In genomic region chr17:48601528-48602430, GRCh38 we compare ENCODE assay signal across 12 cellular contexts. TPM values are rescaled to one million over a fixed set of nuclear protein-coding genes. Genes with fewer than 3 reads are reported as not detected.
DNase-seq lines count a peak whose midpoint lies in the region; ATAC-seq, FAIRE-seq and TF ChIP-seq lines count a peak whose summit lies in the region.
"Had no signal": no experiment of that assay in that cellular context is flagged by ENCODE, and none has a peak within 500 bp of the region (broad histone marks: within the 10 kb centered on the region; RNA-seq: fewer than 3 reads in every experiment).

No MANE protein-coding gene starts in this region.

- H3K4me1 Mint-ChIP-seq in mesothelial cell of epicardium, result peaks cover 86% of the 10 kb centered on the region
- H3K4me1 Mint-ChIP-seq in natural killer cell treated with Interleukin-12 subunit alpha and Interleukin-12 subunit beta and Interleukin-15 and Interleukin-18, amount 100 ng/mL, for 72 hours (ENCODE audit: low read depth in 2 of 2), result peaks cover 19 to 27% of the 10 kb centered on the region in 2 donors

- no peaks in the 10 kb centered on the region for H3K9me3 ChIP-seq in A673 (ENCODE audit: low read depth, low read length, poor library complexity, severe bottlenecking)
- H3K9me3 ChIP-seq in HUES6 (ENCODE audit: control insufficient read depth, insufficient read depth, low read depth, low read length), result no peaks in the 10 kb centered on the region
- H3K9me3 ChIP-seq in K562 (replicated peaks; ENCODE audit: control insufficient read depth, insufficient read depth, low read depth, low read length), result no peaks in the 10 kb centered on the region
- H3K9me3 ChIP-seq: BE2C had no signal

- H3K36me3 ChIP-seq in A673 (ENCODE audit: insufficient read depth, low read length, poor library complexity, severe bottlenecking) (peaks cover 2% of the 10 kb centered on the region), HUES6 (ENCODE audit: control insufficient read depth, insufficient read depth, low read length) (no peaks in the 10 kb centered on the region), K562 (ENCODE audit: control insufficient read depth, insufficient read depth, low read length) (peaks cover 4% of the 10 kb centered on the region; the same call in 1 of the 3 replicates)
- H3K36me3 ChIP-seq: BE2C had no signal

- no peak for TF ChIP-seq EP300 in K562 (IDR thresholded peaks at IDR 0.05; ENCODE audit: low read length)

- H3K9ac ChIP-seq in HUES6 (ENCODE audit: low read length) (peak overlapping the region; percentile 87), K562 (ENCODE audit: insufficient read depth in 1 of 2, low read depth in 2 of 2, low read length in 2 of 2) (peak overlapping the region in 1 of 2 experiments; percentile 88; a peak in 2 of 4 replicates)

- H3K27me3 ChIP-seq in A673 (replicated peaks; ENCODE audit: insufficient read depth, low read depth, low read length, poor library complexity) (no peaks in the 10 kb centered on the region), HUES6 (ENCODE audit: control insufficient read depth, insufficient read depth, low read length) (peaks cover 100% of the 10 kb centered on the region), K562 (ENCODE audit: control insufficient read depth in 2 of 2, insufficient read depth in 2 of 2, low read length in 2 of 2) (no peaks in the 10 kb centered on the region)

- H3K9me1 ChIP-seq in K562 (ENCODE audit: control insufficient read depth, insufficient read depth, low read length), result no peaks in the 10 kb centered on the region

- H3K4me3 ChIP-seq in A673 (ENCODE audit: low read depth, low read length, poor library complexity, severe bottlenecking) (peak overlapping the region; percentile 67), HUES6 (ENCODE audit: low read depth, low read length) (peak overlapping the region; percentile 48; the same call in 1 of the 2 replicates), K562 (no peak overlapping the region)

- no peak for DNase-seq in A673 (ENCODE audit: low spot score)
- no peak for DNase-seq in K562 (ENCODE audit: extremely low read depth in 1 of 4, low spot score in 3 of 4)
- no peak for DNase-seq in mesothelial cell of epicardium (ENCODE audit: low spot score in 2 of 2, unreplicated experiment in 2 of 2)
- DNase-seq in GM12891 (ENCODE audit: insufficient read length, low spot score), result no peak
- no peak for DNase-seq in natural killer cell treated with Interleukin-12 subunit alpha and Interleukin-12 subunit beta and Interleukin-15 and Interleukin-18, amount 100 ng/mL, for 72 hours (ENCODE audit: low spot score)
- DNase-seq: GDM1 had no signal

- H3K4me1 ChIP-seq in A673 (ENCODE audit: insufficient read depth, low read length, poor library complexity, severe bottlenecking) (peaks cover 39% of the 10 kb centered on the region), HUES6 (ENCODE audit: control insufficient read depth, insufficient read depth, low read length) (peaks cover 28% of the 10 kb centered on the region), K562 (replicated peaks in 1 of 2; ENCODE audit: control insufficient read depth in 2 of 2, insufficient read depth in 2 of 2, low read length in 2 of 2) (peaks cover 33 to 56% of the 10 kb centered on the region in 2 experiments; a peak in 4 of 5 replicates)
- H3K4me1 ChIP-seq: BE2C had no signal

- BruUV-seq in A673 (replicated peaks; lab: Mats Ljungman, UMichigan) (no TSS peak), K562 (replicated peaks; lab: Mats Ljungman, UMichigan) (no TSS peak)

- intact Hi-C loops in A673 (cut with micrococcal nuclease; ENCODE audit: unreplicated experiment) (no loop called here), K562 (cut with micrococcal nuclease) (no loop called here)

- no peaks in the 10 kb centered on the region for H3K9me3 Mint-ChIP-seq in mesothelial cell of epicardium
- no peaks in the 10 kb centered on the region for H3K9me3 Mint-ChIP-seq in natural killer cell treated with Interleukin-12 subunit alpha and Interleukin-12 subunit beta and Interleukin-15 and Interleukin-18, amount 100 ng/mL, for 72 hours
- H3K9me3 Mint-ChIP-seq: activated CD4-positive, alpha-beta T cell treated with anti-CD3 and anti-CD28 coated beads, Interleukin-2, amount 10 ng/mL, durations not matched to agents 7 days and 5 days had no signal

- no peak overlapping the region for H2AFZ ChIP-seq in K562 (ENCODE audit: low read depth, low read length)

- TF ChIP-seq RAD21 in K562 (CRISPR knock-in tag; conservative IDR thresholded peaks at IDR 0.05 in 1 of 2, IDR thresholded peaks at IDR 0.05 in 1 of 2), result no peak

- H3K27ac ChIP-seq in A673 (ENCODE audit: low read depth, low read length, poor library complexity, severe bottlenecking), result no peak overlapping the region
- peak overlapping the region; percentile 13; the same call in 1 of the 2 replicates for H3K27ac ChIP-seq in HUES6 (ENCODE audit: low read depth, low read length)
- H3K27ac ChIP-seq in K562 (ENCODE audit: extremely low read depth, low read depth, low read length), result no peak overlapping the region

- H3K4me2 ChIP-seq in K562 (ENCODE audit: insufficient read depth, low read length), result peak overlapping the region; percentile 87

- in situ Hi-C loops in K562 (cut with MboI), result no loop called here

- POLR2A ChIA-PET in A673 (lab: Charles Lee; ENCODE audit: low non-redundant PET) (no interaction called here), K562 (lab: Yijun Ruan, JAX) (interaction anchor here (0.7 to 1.2 kb wide), 5 partner anchors 8 to 53 kb away, joined by 3 to 4 read pairs (median 4); partner anchors contain the start of genes HOXB3 and HOXB5)

- H3K4me3 Mint-ChIP-seq in mesothelial cell of epicardium, result peak overlapping the region; percentile 90
- no peak overlapping the region for H3K4me3 Mint-ChIP-seq in natural killer cell treated with Interleukin-12 subunit alpha and Interleukin-12 subunit beta and Interleukin-15 and Interleukin-18, amount 100 ng/mL, for 72 hours
- H3K4me3 Mint-ChIP-seq: activated CD4-positive, alpha-beta T cell treated with anti-CD3 and anti-CD28 coated beads, Interleukin-2, amount 10 ng/mL, durations not matched to agents 7 days and 5 days had no signal

- 65% methylated on average over 28 of the region's 35 CpGs for WGBS in K562 (ENCODE audit: insufficient coverage, low coverage, missing lambda C conversion rate)

- H3K36me3 Mint-ChIP-seq in mesothelial cell of epicardium, result peaks cover 9% of the 10 kb centered on the region
- H3K36me3 Mint-ChIP-seq in natural killer cell treated with Interleukin-12 subunit alpha and Interleukin-12 subunit beta and Interleukin-15 and Interleukin-18, amount 100 ng/mL, for 72 hours, result no peaks in the 10 kb centered on the region
- H3K36me3 Mint-ChIP-seq: naive thymus-derived CD4-positive, alpha-beta T cell had no signal

- CTCF ChIA-PET in A673 (lab: Charles Lee) (interaction anchor here (1.0 kb wide), 1 partner anchor 17 kb away, joined by 3 read pairs; no protein-coding TSS in a partner anchor), K562 (lab: Yijun Ruan, JAX; ENCODE audit: low intra/inter-chr PET ratio) (no interaction called here)

- no peak for TF ChIP-seq CTCF in A673 (conservative IDR thresholded peaks at IDR 0.05; ENCODE audit: low read depth, low read length)
- no peak for TF ChIP-seq CTCF in K562 (IDR thresholded peaks at IDR 0.05 in 2 of 3, conservative IDR thresholded peaks at IDR 0.05 in 1 of 3; ENCODE audit: insufficient read depth in 2 of 3, low read depth in 1 of 3, low read length in 3 of 3)
- no peak for TF ChIP-seq CTCF in mesothelial cell of epicardium (IDR thresholded peaks at IDR 0.05; ENCODE audit: unreplicated experiment)

- ATAC-seq in K562 (no peak), HG02759 (IDR thresholded peaks at IDR 0.05; ENCODE audit: unreplicated experiment) (no peak), HG03571 (IDR thresholded peaks at IDR 0.05; ENCODE audit: unreplicated experiment) (no peak)
- ATAC-seq in natural killer cell treated with Interleukin-12 subunit alpha and Interleukin-12 subunit beta and Interleukin-15 and Interleukin-18, amount 100 ng/mL, for 72 hours, result no peak

- no peaks in the 10 kb centered on the region; the same call in 1 of the 2 replicates for H4K20me1 ChIP-seq in K562 (replicated peaks; ENCODE audit: control insufficient read depth, insufficient read depth, low read length)

- FAIRE-seq in K562 (lab: Jason Lieb, UNC) (no peak), GM12891 (lab: Jason Lieb, UNC) (no peak)

- peak overlapping the region; percentile 100 for H3K27ac Mint-ChIP-seq in mesothelial cell of epicardium
- H3K27ac Mint-ChIP-seq in natural killer cell treated with Interleukin-12 subunit alpha and Interleukin-12 subunit beta and Interleukin-15 and Interleukin-18, amount 100 ng/mL, for 72 hours, result no peak overlapping the region
- H3K27ac Mint-ChIP-seq: activated CD4-positive, alpha-beta T cell treated with anti-CD3 and anti-CD28 coated beads, Interleukin-2, amount 10 ng/mL, durations not matched to agents 7 days and 5 days had no signal

- peaks cover 62% of the 10 kb centered on the region for H3K79me2 ChIP-seq in K562 (ENCODE audit: control insufficient read depth, insufficient read depth, low read length)

- TF ChIP-seq POLR2A in K562 (conservative IDR thresholded peaks at IDR 0.05) (no peak), GM12891 (IDR thresholded peaks at IDR 0.05; ENCODE audit: low read depth, low read length) (no peak)

- no peaks in the 10 kb centered on the region for H3K27me3 Mint-ChIP-seq in mesothelial cell of epicardium (ENCODE audit: low read depth)
- peaks cover 48 to 73% of the 10 kb centered on the region in 2 donors for H3K27me3 Mint-ChIP-seq in natural killer cell treated with Interleukin-12 subunit alpha and Interleukin-12 subunit beta and Interleukin-15 and Interleukin-18, amount 100 ng/mL, for 72 hours

RNA-seq across cellular contexts. Expression of gene HOXB6, which starts 3.0 kb away (rescaled TPM):
- 19.8 and 27.6 TPM in 2 replicates for total RNA-seq in A673 (2021)
- total RNA-seq in K562 (2011; cell fraction: chromatin; rRNA removed; ENCODE audit: low replicate concordance), result 18.7 and 26.2 TPM in 2 replicates
- 10.4 and 11.2 TPM in 2 replicates for total RNA-seq in K562 (2011; cell fraction: nucleolus; rRNA removed)
- total RNA-seq in K562 (2011; cell fraction: nucleoplasm; rRNA removed), result 12.0 and 17.8 TPM in 2 replicates
- 6.5 and 9.1 TPM in 2 replicates for total RNA-seq in K562 (2014; rRNA removed)
- total RNA-seq in K562 (2014; rRNA removed; fragmentation: Illumina TruSeq; extraction: Trizol), result 3.9 and 4.9 TPM in 2 replicates
- total RNA-seq in K562 (2015; rRNA removed; fragmentation: Illumina TruSeq; extraction: Trizol), result 7.3 and 7.5 TPM in 2 replicates
- total RNA-seq in K562 (2021), result 10.6 and 14.2 TPM in 2 replicates
- 2.3 and 3.0 TPM in 2 replicates for polyA plus RNA-seq in K562 (2011; rRNA removed)
- polyA plus RNA-seq in K562 (2011; cell fraction: cytosol; rRNA removed), result 3.7 and 4.0 TPM in 2 replicates
- polyA plus RNA-seq in K562 (2011; cell fraction: nucleus; rRNA removed), result 16.7 and 17.3 TPM in 2 replicates
- 9.7 and 11.7 TPM in 2 replicates for polyA plus RNA-seq in K562 (2012)
- polyA plus RNA-seq in K562 (2014; fragmentation: Illumina TruSeq; extraction: Trizol), result 4.0 and 7.7 TPM in 2 replicates
- 1 to 10 TPM; 1.2 to 1.9 TPM for polyA plus RNA-seq in K562 (2014; fragmentation: Nextera tagmentation; extraction: Ambion mirVana)
- 13.7 and 14.8 TPM in 2 replicates for polyA plus RNA-seq in K562 (2014; rRNA removed)
- 0.42 and 0.63 TPM in 2 replicates for polyA minus RNA-seq in K562 (2011; rRNA and poly(A)+ RNA removed)
- polyA minus RNA-seq in K562 (2011; cell fraction: cytosol; rRNA and poly(A)+ RNA removed), result 1.3 TPM in 1 of 2 replicates, not detected in the other
- polyA minus RNA-seq in K562 (2011; cell fraction: nucleus; rRNA and poly(A)+ RNA removed), result 3.5 and 8.1 TPM in 2 replicates
- total RNA-seq in mesothelial cell of epicardium, result 56.4 to 63.1 TPM (median 59.7 TPM) in 3 replicates
- 0.12 TPM for polyA plus RNA-seq in GM12891 (2012; ENCODE audit: low read depth, missing spikeins)
- 1 to 10 TPM; 1.9 to 2.2 TPM for total RNA-seq in natural killer cell treated with Interleukin-12 subunit alpha and Interleukin-12 subunit beta and Interleukin-15 and Interleukin-18, amount 100 ng/mL, for 72 hours
- total RNA-seq: activated CD4-positive, alpha-beta T cell treated with anti-CD3 and anti-CD28 coated beads, Interleukin-2, amount 10 ng/mL, durations not matched to agents 7 days and 5 days had no signal
- polyA plus RNA-seq: naive thymus-derived CD4-positive, alpha-beta T cell had no signal

RNA-seq across cellular contexts. Expression of gene HOXB5, which starts 8.2 kb away (rescaled TPM):
- total RNA-seq in A673 (2021) (5.9 and 6.4 TPM in 2 replicates), K562 (2014; rRNA removed) (0.27 and 0.57 TPM in 2 replicates), K562 (2014; rRNA removed; fragmentation: Illumina TruSeq; extraction: Trizol) (0.38 and 0.65 TPM in 2 replicates), K562 (2015; rRNA removed; fragmentation: Illumina TruSeq; extraction: Trizol) (0.75 and 0.80 TPM in 2 replicates), K562 (2021) (2.4 and 2.6 TPM in 2 replicates), mesothelial cell of epicardium (28.6 to 32.4 TPM (median 31.1 TPM) in 3 replicates)
- total RNA-seq in K562 (2011; cell fraction: chromatin; rRNA removed; ENCODE audit: low replicate concordance), result 4.9 and 5.1 TPM in 2 replicates
- total RNA-seq in K562 (2011; cell fraction: nucleolus; rRNA removed), result 1.8 and 2.0 TPM in 2 replicates
- total RNA-seq in K562 (2011; cell fraction: nucleoplasm; rRNA removed), result 2.4 and 3.7 TPM in 2 replicates
- polyA plus RNA-seq in K562 (2011; rRNA removed) (0.36 and 0.87 TPM in 2 replicates), K562 (2014; fragmentation: Illumina TruSeq; extraction: Trizol) (1.4 and 1.5 TPM in 2 replicates), K562 (2014; fragmentation: Nextera tagmentation; extraction: Ambion mirVana) (under 1 TPM; 0.24 to 0.25 TPM), K562 (2014; rRNA removed) (2.7 and 3.2 TPM in 2 replicates)
- polyA plus RNA-seq in K562 (2011; cell fraction: cytosol; rRNA removed), result 0.36 and 0.52 TPM in 2 replicates
- polyA plus RNA-seq in K562 (2011; cell fraction: nucleus; rRNA removed), result 3.7 TPM in 2 replicates
- polyA plus RNA-seq in K562 (2012), result 2.9 and 6.4 TPM in 2 replicates
- polyA minus RNA-seq in K562 (2011; rRNA and poly(A)+ RNA removed), result 0.11 and 0.15 TPM in 2 replicates
- 0.38 and 0.82 TPM in 2 replicates for polyA minus RNA-seq in K562 (2011; cell fraction: cytosol; rRNA and poly(A)+ RNA removed)
- 0.54 and 1.1 TPM in 2 replicates for polyA minus RNA-seq in K562 (2011; cell fraction: nucleus; rRNA and poly(A)+ RNA removed)
- not detected for polyA plus RNA-seq in GM12891 (2012; ENCODE audit: low read depth, missing spikeins)
- total RNA-seq in natural killer cell treated with Interleukin-12 subunit alpha and Interleukin-12 subunit beta and Interleukin-15 and Interleukin-18, amount 100 ng/mL, for 72 hours, result under 1 TPM in 1 of 2 donors, not detected in 1; 0.70 TPM
- total RNA-seq: activated CD4-positive, alpha-beta T cell treated with anti-CD3 and anti-CD28 coated beads, Interleukin-2, amount 10 ng/mL, durations not matched to agents 7 days and 5 days; naive thymus-derived CD4-positive, alpha-beta T cell had no signal
- polyA plus RNA-seq: naive thymus-derived CD4-positive, alpha-beta T cell had no signal

RNA-seq across cellular contexts. Expression of gene HOXB7, which starts 9.0 kb away (rescaled TPM):
- 32.2 and 37.9 TPM in 2 replicates for total RNA-seq in A673 (2021)
- total RNA-seq in K562 (2011; cell fraction: chromatin; rRNA removed; ENCODE audit: low replicate concordance), result 1.4 and 3.5 TPM in 2 replicates
- 0.79 and 1.5 TPM in 2 replicates for total RNA-seq in K562 (2011; cell fraction: nucleolus; rRNA removed)
- total RNA-seq in K562 (2011; cell fraction: nucleoplasm; rRNA removed), result 2.1 TPM in 2 replicates
- 8.3 and 11.0 TPM in 2 replicates for total RNA-seq in K562 (2014; rRNA removed)
- 13.5 and 14.7 TPM in 2 replicates for total RNA-seq in K562 (2014; rRNA removed; fragmentation: Illumina TruSeq; extraction: Trizol)
- total RNA-seq in K562 (2015; rRNA removed; fragmentation: Illumina TruSeq; extraction: Trizol), result 14.8 and 16.7 TPM in 2 replicates
- 8.2 and 10.8 TPM in 2 replicates for total RNA-seq in K562 (2021)
- polyA plus RNA-seq in K562 (2011; rRNA removed), result 5.5 and 5.9 TPM in 2 replicates
- polyA plus RNA-seq in K562 (2011; cell fraction: cytosol; rRNA removed), result 8.3 and 8.4 TPM in 2 replicates
- polyA plus RNA-seq in K562 (2011; cell fraction: nucleus; rRNA removed), result 2.7 and 3.9 TPM in 2 replicates
- 10.4 and 16.5 TPM in 2 replicates for polyA plus RNA-seq in K562 (2012)
- 10.3 and 11.6 TPM in 2 replicates for polyA plus RNA-seq in K562 (2014; fragmentation: Illumina TruSeq; extraction: Trizol)
- polyA plus RNA-seq in K562 (2014; fragmentation: Nextera tagmentation; extraction: Ambion mirVana), result 1 to 10 TPM; 5.7 to 5.8 TPM
- polyA plus RNA-seq in K562 (2014; rRNA removed), result 11.1 and 13.9 TPM in 2 replicates
- polyA minus RNA-seq in K562 (2011; rRNA and poly(A)+ RNA removed), result 1.9 and 2.5 TPM in 2 replicates
- 2.9 and 3.5 TPM in 2 replicates for polyA minus RNA-seq in K562 (2011; cell fraction: cytosol; rRNA and poly(A)+ RNA removed)
- 0.67 and 2.3 TPM in 2 replicates for polyA minus RNA-seq in K562 (2011; cell fraction: nucleus; rRNA and poly(A)+ RNA removed)
- total RNA-seq in mesothelial cell of epicardium, result 18.6 to 20.3 TPM (median 19.5 TPM) in 3 replicates
- 2.3 TPM for polyA plus RNA-seq in GM12891 (2012; ENCODE audit: low read depth, missing spikeins)
- 1 to 10 TPM; 1.1 to 2.7 TPM for total RNA-seq in natural killer cell treated with Interleukin-12 subunit alpha and Interleukin-12 subunit beta and Interleukin-15 and Interleukin-18, amount 100 ng/mL, for 72 hours
- polyA plus RNA-seq: naive thymus-derived CD4-positive, alpha-beta T cell had no signal

RNA-seq across cellular contexts. Expression of gene HOXB3, which starts 11.7 kb away (rescaled TPM):
- total RNA-seq in A673 (2021) (40.7 and 46.1 TPM in 2 replicates), K562 (2014; rRNA removed) (11.8 and 17.2 TPM in 2 replicates), K562 (2014; rRNA removed; fragmentation: Illumina TruSeq; extraction: Trizol) (20.2 and 21.2 TPM in 2 replicates), K562 (2015; rRNA removed; fragmentation: Illumina TruSeq; extraction: Trizol) (24.7 and 28.1 TPM in 2 replicates), K562 (2021) (22.7 and 28.3 TPM in 2 replicates), mesothelial cell of epicardium (282 to 303 TPM (median 282 TPM) in 3 replicates)
- 75.2 and 108 TPM in 2 replicates for total RNA-seq in K562 (2011; cell fraction: chromatin; rRNA removed; ENCODE audit: low replicate concordance)
- total RNA-seq in K562 (2011; cell fraction: nucleolus; rRNA removed), result 47.0 and 47.2 TPM in 2 replicates
- total RNA-seq in K562 (2011; cell fraction: nucleoplasm; rRNA removed), result 90.9 and 153 TPM in 2 replicates
- polyA plus RNA-seq in K562 (2011; rRNA removed) (15.7 and 21.5 TPM in 2 replicates), K562 (2014; fragmentation: Illumina TruSeq; extraction: Trizol) (23.5 and 27.0 TPM in 2 replicates), K562 (2014; fragmentation: Nextera tagmentation; extraction: Ambion mirVana) (1 to 10 TPM; 2.4 to 2.5 TPM), K562 (2014; rRNA removed) (33.0 and 41.3 TPM in 2 replicates)
- polyA plus RNA-seq in K562 (2011; cell fraction: cytosol; rRNA removed), result 11.5 and 17.9 TPM in 2 replicates
- 93.6 and 118 TPM in 2 replicates for polyA plus RNA-seq in K562 (2011; cell fraction: nucleus; rRNA removed)
- polyA plus RNA-seq in K562 (2012), result 19.2 and 37.9 TPM in 2 replicates
- polyA minus RNA-seq in K562 (2011; rRNA and poly(A)+ RNA removed), result 5.3 and 9.5 TPM in 2 replicates
- polyA minus RNA-seq in K562 (2011; cell fraction: cytosol; rRNA and poly(A)+ RNA removed), result 3.6 and 5.7 TPM in 2 replicates
- polyA minus RNA-seq in K562 (2011; cell fraction: nucleus; rRNA and poly(A)+ RNA removed), result 29.2 and 37.0 TPM in 2 replicates
- 6.2 TPM for polyA plus RNA-seq in GM12891 (2012; ENCODE audit: low read depth, missing spikeins)
- 10 to 100 TPM in 1 of 2 donors, 1 to 10 TPM in 1; 9.0 to 15.4 TPM for total RNA-seq in natural killer cell treated with Interleukin-12 subunit alpha and Interleukin-12 subunit beta and Interleukin-15 and Interleukin-18, amount 100 ng/mL, for 72 hours

RNA-seq across cellular contexts. Expression of gene HOXB8, which starts 13.3 kb away (rescaled TPM):
- total RNA-seq in A673 (2021) (13.1 and 16.3 TPM in 2 replicates), K562 (2014; rRNA removed) (5.1 and 9.3 TPM in 2 replicates), K562 (2014; rRNA removed; fragmentation: Illumina TruSeq; extraction: Trizol) (1.5 and 2.9 TPM in 2 replicates), K562 (2015; rRNA removed; fragmentation: Illumina TruSeq; extraction: Trizol) (2.1 and 2.5 TPM in 2 replicates), K562 (2021) (14.9 and 17.7 TPM in 2 replicates), mesothelial cell of epicardium (75.7 to 82.4 TPM (median 78.8 TPM) in 3 replicates)
- 13.9 and 15.4 TPM in 2 replicates for total RNA-seq in K562 (2011; cell fraction: chromatin; rRNA removed; ENCODE audit: low replicate concordance)
- total RNA-seq in K562 (2011; cell fraction: nucleolus; rRNA removed), result 8.9 and 11.7 TPM in 2 replicates
- 12.5 and 25.9 TPM in 2 replicates for total RNA-seq in K562 (2011; cell fraction: nucleoplasm; rRNA removed)
- polyA plus RNA-seq in K562 (2011; rRNA removed) (3.6 and 4.6 TPM in 2 replicates), K562 (2014; fragmentation: Illumina TruSeq; extraction: Trizol) (7.0 and 8.3 TPM in 2 replicates), K562 (2014; fragmentation: Nextera tagmentation; extraction: Ambion mirVana) (1 to 10 TPM in 1 of 2 experiments, under 1 TPM in 1; 0.52 to 1.2 TPM), K562 (2014; rRNA removed) (18.8 and 23.8 TPM in 2 replicates)
- 7.3 and 10.8 TPM in 2 replicates for polyA plus RNA-seq in K562 (2011; cell fraction: cytosol; rRNA removed)
- polyA plus RNA-seq in K562 (2011; cell fraction: nucleus; rRNA removed), result 16.6 and 22.3 TPM in 2 replicates
- polyA plus RNA-seq in K562 (2012), result 5.9 and 20.0 TPM in 2 replicates
- polyA minus RNA-seq in K562 (2011; rRNA and poly(A)+ RNA removed), result 1.8 and 2.2 TPM in 2 replicates
- 2.4 and 7.1 TPM in 2 replicates for polyA minus RNA-seq in K562 (2011; cell fraction: cytosol; rRNA and poly(A)+ RNA removed)
- polyA minus RNA-seq in K562 (2011; cell fraction: nucleus; rRNA and poly(A)+ RNA removed), result 3.1 and 4.2 TPM in 2 replicates
- not detected for polyA plus RNA-seq in GM12891 (2012; ENCODE audit: low read depth, missing spikeins)
- total RNA-seq in natural killer cell treated with Interleukin-12 subunit alpha and Interleukin-12 subunit beta and Interleukin-15 and Interleukin-18, amount 100 ng/mL, for 72 hours, result not detected
- total RNA-seq: activated CD4-positive, alpha-beta T cell treated with anti-CD3 and anti-CD28 coated beads, Interleukin-2, amount 10 ng/mL, durations not matched to agents 7 days and 5 days; naive thymus-derived CD4-positive, alpha-beta T cell had no signal
- polyA plus RNA-seq: naive thymus-derived CD4-positive, alpha-beta T cell had no signal
